8 cellular contexts compared by ENCODE assay signal in the genomic region with DNA sequence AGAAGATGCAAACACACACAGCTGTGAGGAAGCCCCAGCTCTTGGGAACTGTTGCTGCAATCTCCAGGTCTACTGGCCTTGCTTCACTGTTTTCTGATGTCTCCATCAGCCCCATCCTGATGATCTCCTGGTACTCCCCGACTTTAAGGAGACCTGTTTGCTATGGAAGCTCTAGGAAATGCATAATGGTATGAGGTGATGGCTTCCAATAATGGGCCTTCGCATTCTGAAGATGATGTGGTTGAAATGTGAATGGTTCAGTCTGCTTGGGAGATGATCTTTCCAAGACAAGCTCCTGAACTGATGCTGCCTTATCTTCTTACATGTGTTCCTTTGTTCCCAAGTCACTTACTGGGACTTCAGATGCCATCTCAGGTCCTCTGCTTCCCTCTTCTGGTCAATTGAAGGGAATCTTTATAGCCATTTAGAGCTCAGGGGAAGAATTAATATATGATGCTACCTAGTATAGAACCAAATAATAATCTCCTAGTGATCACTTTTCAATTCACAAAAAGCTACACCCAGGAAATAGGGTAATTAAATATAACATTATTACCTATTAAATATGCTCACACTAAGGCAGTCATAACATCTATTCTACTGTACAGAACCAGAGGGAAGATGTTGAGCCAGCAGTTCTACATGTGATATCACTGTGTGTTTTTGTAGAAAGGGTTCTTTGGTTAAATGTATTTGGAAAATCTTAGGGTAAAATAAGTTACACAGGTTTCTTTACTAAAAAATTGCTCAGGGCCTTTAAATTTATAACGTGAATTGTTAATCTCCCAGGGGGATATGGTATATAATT.
DNase-seq lines count a peak whose midpoint lies in the region; ATAC-seq and TF ChIP-seq lines count a peak whose summit lies in the region.

No MANE protein-coding gene starts in this region.

- no peak overlapping the region for H2AFZ ChIP-seq in H9 (ENCODE audit: low read length)

- H3K4ac ChIP-seq in H9 (ENCODE audit: low read depth, low read length) = no peak overlapping the region

- H2AK5ac ChIP-seq in H9 (ENCODE audit: insufficient read length, low read length) = no peak overlapping the region

- no peak overlapping the region for H3K23ac ChIP-seq in H9 (ENCODE audit: insufficient read length, low read depth, low read length)

- H3K27me3 Mint-ChIP-seq in H9 (ENCODE audit: low read depth) = no peaks in the 10 kb centered on the region

- no peak overlapping the region for H2BK12ac ChIP-seq in H9 (ENCODE audit: insufficient read length, low read depth, low read length)

- no peaks in the 10 kb centered on the region for H3K79me2 ChIP-seq in H9 (ENCODE audit: insufficient read depth, low read length)

- in situ Hi-C loops in ACHN (cut with HindIII; ENCODE audit: low pct_ligation_motif_present, low pct_unique_long_range_greater_than_20kb, low sequenced_read_pairs) = no loop called here

- H3K9me3 Mint-ChIP-seq in H9 = peaks cover 0 to 2% of the 10 kb centered on the region in 2 experiments; a peak in 1 of 5 replicates

- no peak overlapping the region for H2BK15ac ChIP-seq in H9 (ENCODE audit: low read depth, low read length)

- no peak overlapping the region for H3K27ac ChIP-seq in H9 (ENCODE audit: insufficient read length, low read depth, low read length)
- H3K27ac ChIP-seq in breast epithelium = no peak overlapping the region

- H3K9ac ChIP-seq in H9 (ENCODE audit: extremely low read depth, insufficient read length, low read length) = no peak overlapping the region

- H3K27me3 ChIP-seq in H9 (ENCODE audit: insufficient read depth, low read length) (no peaks in the 10 kb centered on the region), breast epithelium (no peaks in the 10 kb centered on the region)

- H3K18ac ChIP-seq in H9 (ENCODE audit: insufficient read length, low read depth, low read length) = no peak overlapping the region

- no peak overlapping the region for H2BK5ac ChIP-seq in H9 (ENCODE audit: insufficient read length, low read length)

- H4K20me1 ChIP-seq in H9 (ENCODE audit: control insufficient read depth, insufficient read depth, insufficient read length) = no peaks in the 10 kb centered on the region

- no CpG with 5 or more reads among the region's 3 CpGs for WGBS in H9 (ENCODE audit: extremely low coverage, insufficient read length, low lambda C conversion rate)

- peaks cover 15 to 20% of the 10 kb centered on the region in 2 experiments for H3K4me1 Mint-ChIP-seq in H9

- H4K91ac ChIP-seq in H9 (ENCODE audit: insufficient read length, low read depth, low read length) = no peak overlapping the region

- H3K23me2 ChIP-seq in H9 (ENCODE audit: insufficient read length, low read depth, low read length, poor library complexity, severe bottlenecking) = no peaks in the 10 kb centered on the region

- H3K79me1 ChIP-seq in H9 (ENCODE audit: insufficient read depth, low read depth, low read length, poor library complexity, severe bottlenecking) = no peaks in the 10 kb centered on the region

- no peak overlapping the region for H3T11ph ChIP-seq in H9 (ENCODE audit: low read length)

- H3K36me3 Mint-ChIP-seq in H9 (ENCODE audit: insufficient read depth in 1 of 3, low read depth in 3 of 3) = no peaks in the 10 kb centered on the region; a peak in 2 of 7 replicates

- H3K4me2 ChIP-seq in H9 (ENCODE audit: insufficient read depth, insufficient read length, low read length) = no peak overlapping the region

- no peak overlapping the region for H4K5ac ChIP-seq in H9 (ENCODE audit: insufficient read length, low read depth, low read length)

- H3K4me1 ChIP-seq in H9 (ENCODE audit: insufficient read depth, low read length) (no peaks in the 10 kb centered on the region), breast epithelium (no peaks in the 10 kb centered on the region)

- TF ChIP-seq POLR2A in breast epithelium (IDR thresholded peaks at IDR 0.05) = no peak

- ATAC-seq in left colon (peak; percentile 86), HG02870 (IDR thresholded peaks at IDR 0.05; ENCODE audit: unreplicated experiment) (no peak), GM18861 (IDR thresholded peaks at IDR 0.05; ENCODE audit: unreplicated experiment) (no peak), HG02678 (IDR thresholded peaks at IDR 0.05; ENCODE audit: unreplicated experiment) (no peak)

- intact Hi-C loops in breast epithelium (cut with DNase I; ENCODE audit: low total_unique reads) = no loop called here
- intact Hi-C loops in left colon (cut with DNase I, micrococcal nuclease) = no loop called here

- H3K14ac ChIP-seq in H9 (ENCODE audit: insufficient read depth, low read length) = no peak overlapping the region

- H3K36me3 ChIP-seq in breast epithelium = no peaks in the 10 kb centered on the region

- no peak overlapping the region for H3K4me3 ChIP-seq in breast epithelium

- peak; percentile 86 for TF ChIP-seq CTCF in H9 (conservative IDR thresholded peaks at IDR 0.05)
- TF ChIP-seq CTCF in breast epithelium (IDR thresholded peaks at IDR 0.05) = peak in 2 of 3 donors; percentile 71 to 75

- H3K9me3 ChIP-seq in H9 (ENCODE audit: control insufficient read depth, low read depth, low read length) (no peaks in the 10 kb centered on the region), breast epithelium (no peaks in the 10 kb centered on the region)

- no peak overlapping the region for H3K27ac Mint-ChIP-seq in H9

- H3K56ac ChIP-seq in H9 (ENCODE audit: insufficient read length, low read depth, low read length) = no peak overlapping the region

- no peak overlapping the region for H2BK20ac ChIP-seq in H9 (ENCODE audit: low read depth, low read length, poor library complexity, severe bottlenecking)

- DNase-seq in ACHN = peak; percentile 61
- DNase-seq in H9 = peak; percentile 33
- DNase-seq in NCI-H524 (lab: John Stamatoyannopoulos, UW) = peak; percentile 69 to 78
- DNase-seq in breast epithelium (ENCODE audit: low spot score in 2 of 2) = no peak
- DNase-seq in left colon = no peak

- no peak overlapping the region for H2BK120ac ChIP-seq in H9 (ENCODE audit: low read depth, low read length, poor library complexity, severe bottlenecking)

- no peak overlapping the region for H4K8ac ChIP-seq in H9 (replicated peaks; ENCODE audit: insufficient read length, low read depth, low read length)

- H3K4me3 Mint-ChIP-seq in H9 = no peak overlapping the region

Comparison
In these comparisons a context has a peak if more than half of its experiments do, and no peak if none do; other contexts are left out.
1. DNase-seq: peak in ACHN (single experiment), H9 (single experiment) and NCI-H524 (2 of 2); none in breast epithelium (0 of 2) and left colon (0 of 2).